Comparison of ENCODE assay signal across 20 cellular contexts in the genomic region with DNA sequence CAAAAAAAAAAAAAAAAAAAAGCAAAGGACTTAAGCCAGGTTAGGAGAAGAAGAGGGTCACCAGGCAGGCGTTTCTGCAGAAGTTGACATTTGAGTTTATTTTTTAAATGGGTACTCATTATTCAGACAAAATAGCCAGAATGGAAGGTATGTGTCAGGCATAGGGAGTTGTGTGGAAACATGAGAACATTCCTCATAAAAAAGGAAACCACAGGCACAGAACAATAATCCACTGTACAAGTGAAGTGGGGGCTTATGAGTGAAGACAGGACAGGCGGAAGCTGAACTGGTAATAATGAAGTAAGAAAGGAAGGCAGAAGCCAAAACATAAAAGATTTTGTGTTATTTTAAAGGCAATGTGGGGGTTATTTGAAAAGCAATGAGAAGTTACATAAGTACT.
"Had no signal": no experiment of that assay in that cellular context is flagged by ENCODE, and none has a peak within 500 bp of the region (broad histone marks: within the 10 kb centered on the region; RNA-seq: fewer than 3 reads in every experiment).

No MANE protein-coding gene starts in this region.

- H3K9me3 ChIP-seq: left ventricle myocardium inferior, neutrophil, tibial nerve had no signal

- H3K36me3 ChIP-seq: brain microvascular endothelial cell, neutrophil had no signal

- H3K27ac ChIP-seq: brain microvascular endothelial cell, left ventricle myocardium inferior, neutrophil, VCaP had no signal

- ATAC-seq: activated CD8-positive, alpha-beta memory T cell treated with anti-CD3 and anti-CD28 coated beads, Interleukin-2, amount 10 ng/mL, durations not matched to agents 7 days and 5 days; natural killer cell; stimulated activated naive B cell treated with anti-CD40 and anti-IgM and Interleukin-4, amounts not matched to agents 10 μg/mL and 1 μg/mL and 100 μg/mL, for 72 hours; T-cell had no signal

- H3K27me3 ChIP-seq: brain microvascular endothelial cell, dorsolateral prefrontal cortex, neutrophil, tibial nerve had no signal

- DNase-seq: activated CD4-positive, alpha-beta T cell treated with anti-CD3 and anti-CD28 coated beads for 1 hour; activated CD4-positive, alpha-beta T cell treated with anti-CD3 and anti-CD28 coated beads, Interleukin-2, amount 50 U/mL, for 48 hours; activated CD8-positive, alpha-beta memory T cell treated with anti-CD3 and anti-CD28 coated beads, Interleukin-2, amount 10 ng/mL, durations not matched to agents 7 days and 5 days; activated naive CD4-positive, alpha-beta T cell treated with anti-CD3 and anti-CD28 coated beads, Interleukin-2, amount 50 U/mL, for 16 hours; activated T-cell treated with anti-CD3 and anti-CD28 coated beads, Interleukin-2, amount 50 U/mL, for 24 hours; amniotic stem cell; brain microvascular endothelial cell; dorsolateral prefrontal cortex; glutamatergic neuron; hypothalamus; left ventricle myocardium inferior; natural killer cell; stimulated activated CD4-positive, alpha-beta T cell treated with anti-CD3 and anti-CD28 coated beads, Interleukin-15, amount 100 ng/mL, for 24 hours; stimulated activated CD4-positive, alpha-beta T cell treated with anti-CD3 and anti-CD28 coated beads, Interleukin-4, amount 100 ng/mL, for 1 hour; stimulated activated naive B cell treated with anti-CD40 and anti-IgM and Interleukin-4, amounts not matched to agents 10 μg/mL and 1 μg/mL and 100 μg/mL, for 72 hours; T-cell; T1000 had no signal

- H3K4me3 ChIP-seq: dorsolateral prefrontal cortex, left ventricle myocardium inferior, tibial nerve had no signal
